Comparison of ENCODE assay signal across 8 cellular contexts in the genomic region with DNA sequence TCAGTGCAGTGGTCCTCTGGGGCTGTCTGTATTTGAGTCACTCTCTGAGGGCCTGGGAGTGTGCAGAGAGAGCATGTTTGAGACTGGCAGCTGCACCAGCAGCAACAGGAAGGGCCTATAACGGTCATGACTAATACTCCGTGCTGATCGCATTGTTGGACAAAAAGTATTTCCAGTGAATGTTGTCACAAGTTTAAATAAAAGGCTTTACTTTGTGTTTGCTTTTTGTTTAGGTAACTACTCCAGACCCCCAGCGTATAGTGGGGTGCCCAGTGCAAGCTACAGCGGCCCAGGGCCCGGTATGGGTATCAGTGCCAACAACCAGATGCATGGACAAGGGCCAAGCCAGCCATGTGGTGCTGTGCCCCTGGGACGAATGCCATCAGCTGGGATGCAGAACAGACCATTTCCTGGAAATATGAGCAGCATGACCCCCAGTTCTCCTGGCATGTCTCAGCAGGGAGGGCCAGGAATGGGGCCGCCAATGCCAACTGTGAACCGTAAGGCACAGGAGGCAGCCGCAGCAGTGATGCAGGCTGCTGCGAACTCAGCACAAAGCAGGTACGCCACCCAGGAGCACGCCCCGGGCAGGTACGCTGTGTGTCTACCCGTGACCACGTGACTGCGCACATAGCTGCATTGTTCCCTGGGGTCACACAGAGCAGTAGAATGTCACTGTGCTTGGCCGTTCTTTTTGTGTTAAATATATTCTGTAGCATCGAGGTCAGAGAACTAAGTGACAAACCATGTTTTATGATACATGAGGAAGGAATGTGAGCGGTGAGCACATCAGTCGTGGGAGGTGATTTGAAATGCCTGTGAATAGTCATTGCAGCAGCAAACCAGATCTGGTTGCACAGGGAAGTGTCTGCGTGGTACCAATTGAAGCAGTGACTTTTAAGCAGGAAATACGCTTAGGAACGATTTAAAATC.
DNase-seq lines count a peak whose midpoint lies in the region; ATAC-seq and TF ChIP-seq lines count a peak whose summit lies in the region.

No MANE protein-coding gene starts in this region.

- peaks cover 50% of the 10 kb centered on the region for H3K4me1 Mint-ChIP-seq in nephron progenitor cell

- peaks cover 4% of the 10 kb centered on the region for H3K27me3 Mint-ChIP-seq in nephron progenitor cell (ENCODE audit: low read depth, poor library complexity)

- H3K27ac ChIP-seq in PC-9, result no peak overlapping the region

- H3K4me3 ChIP-seq in BE2C (ENCODE audit: low read depth, low read length) (peak overlapping the region; percentile 9; the same call in 1 of the 2 replicates), PC-9 (no peak overlapping the region)

- H3K4me1 ChIP-seq in BE2C, result peaks cover 58% of the 10 kb centered on the region
- H3K4me1 ChIP-seq in PC-9 (replicated peaks; ENCODE audit: insufficient read depth), result no peaks in the 10 kb centered on the region

- no peaks in the 10 kb centered on the region for H3F3A ChIP-seq in PC-9 (ENCODE audit: insufficient read depth, low read depth)

- H3K9me3 ChIP-seq in BE2C, result no peaks in the 10 kb centered on the region
- no peaks in the 10 kb centered on the region for H3K9me3 ChIP-seq in PC-9 (ENCODE audit: insufficient read depth, low read depth)

- CTCF ChIA-PET in PC-9 (lab: Charles Lee) (no interaction called here), GM10248 (lab: Yijun Ruan, JAX) (interaction anchor here (1.7 kb wide), 1 partner anchor 102 kb away, joined by 4 read pairs; no protein-coding TSS in a partner anchor)

- H3K9me2 ChIP-seq in PC-9 (ENCODE audit: insufficient read depth), result no peaks in the 10 kb centered on the region

- peak; percentile 89 for DNase-seq in BE2C
- DNase-seq in PC-9, result peak; percentile 51 to 76
- no peak for DNase-seq in nephron progenitor cell
- no peak for DNase-seq in NOMO-1 treated with dmso at 0.1 percent for 144 hours (lab: John Stamatoyannopoulos, UW; ENCODE audit: unreplicated experiment)
- DNase-seq in GM10248 (ENCODE audit: extremely low spot score), result no peak

- H4K20me1 ChIP-seq in PC-9 (ENCODE audit: insufficient read depth), result no peaks in the 10 kb centered on the region; the same call in 1 of the 2 replicates

- H3K27me3 ChIP-seq in BE2C (no peaks in the 10 kb centered on the region), PC-9 (ENCODE audit: insufficient read depth, low read depth) (no peaks in the 10 kb centered on the region)

- BruUV-seq in PC-9 (replicated peaks; lab: Mats Ljungman, UMichigan), result no TSS peak

- no peak overlapping the region for H2AFZ ChIP-seq in PC-9

- no peaks in the 10 kb centered on the region for H3K79me2 ChIP-seq in PC-9 (ENCODE audit: low read depth)

- H3K36me3 ChIP-seq in BE2C (peaks cover 16% of the 10 kb centered on the region), PC-9 (ENCODE audit: low read depth) (0 out of 2 replicates have a peak, but pooled peaks cover 3% of the 10 kb centered on the region)

- no peak overlapping the region for H3K4me3 Mint-ChIP-seq in nephron progenitor cell

- H3K9me3 Mint-ChIP-seq in nephron progenitor cell, result no peaks in the 10 kb centered on the region

- intact Hi-C loops in PC-9 (cut with micrococcal nuclease; ENCODE audit: unreplicated experiment), result loop anchor here (2.0 to 10.0 kb wide), 3 partner anchors 84 to 368 kb away; no protein-coding TSS in a partner anchor

- H3K27ac Mint-ChIP-seq in nephron progenitor cell, result peak overlapping the region; percentile 92

- peak; percentile 95 for ATAC-seq in esophagus mucosa
- no peak for ATAC-seq in GM21723 (IDR thresholded peaks at IDR 0.05; ENCODE audit: unreplicated experiment)
- ATAC-seq in HG02852 (IDR thresholded peaks at IDR 0.05; ENCODE audit: unreplicated experiment), result no peak

- no peak overlapping the region for H3K4me2 ChIP-seq in PC-9

- peaks cover 48% of the 10 kb centered on the region for H3K36me3 Mint-ChIP-seq in nephron progenitor cell (ENCODE audit: low read depth)

- POLR2A ChIA-PET in PC-9 (lab: Charles Lee; ENCODE audit: unreplicated experiment), result no interaction called here
- POLR2A ChIA-PET in GM10248 (lab: Yijun Ruan, JAX), result no interaction called here

- TF ChIP-seq CTCF in BE2C (IDR thresholded peaks at IDR 0.05; ENCODE audit: low read depth, low read length) (no peak), PC-9 (conservative IDR thresholded peaks at IDR 0.05) (no peak), nephron progenitor cell (IDR thresholded peaks at IDR 0.05) (no peak), GM10248 (IDR thresholded peaks at IDR 0.05; ENCODE audit: control extremely low read depth, extremely low read depth, low read depth, missing control alignments) (no peak)

Comparison
In these comparisons a context has a peak if more than half of its experiments do, and no peak if none do; other contexts are left out.
1. DNase-seq: peak in BE2C (single experiment) and PC-9 (2 of 2); none in nephron progenitor cell (single experiment), NOMO-1 treated with dmso at 0.1 percent for 144 hours (single experiment) and GM10248 (single experiment).